ENCODE assay signal across 16 cellular contexts in genomic region chr1:232252719-232253118, GRCh38.
DNase-seq lines count a peak whose midpoint lies in the region; ATAC-seq and TF ChIP-seq lines count a peak whose summit lies in the region.
"Had no signal": no experiment of that assay in that cellular context is flagged by ENCODE, and none has a peak within 500 bp of the region (broad histone marks: within the 10 kb centered on the region; RNA-seq: fewer than 3 reads in every experiment).

No MANE protein-coding gene starts in this region.

- DNase-seq in ELF-1 (ENCODE audit: low read depth, low spot score): peak; percentile 42
- DNase-seq in endodermal cell: peak; percentile 66
- DNase-seq in T-helper 1 cell: no peak
- no peak for DNase-seq in amniotic stem cell (lab: John Stamatoyannopoulos, UW)
- DNase-seq in stimulated activated naive B cell treated with anti-CD40 and anti-IgM and Interleukin-4, amounts not matched to agents 10 μg/mL and 1 μg/mL and 100 μg/mL, for 72 hours: no peak
- DNase-seq: C1 segment of cervical spinal cord; Calu3; CD4-positive, alpha-beta T cell; DMS 273 treated with DMSO at 0.1 percent for 48 hours; DMS79 treated with DMSO at 0.1 percent for 48 hours; EL; GDM1 had no signal

- peaks cover 55% of the 10 kb centered on the region for H3K27me3 Mint-ChIP-seq in endodermal cell (ENCODE audit: insufficient read depth)
- H3K27me3 Mint-ChIP-seq in stimulated activated naive B cell treated with anti-CD40 and anti-IgM and Interleukin-4, amounts not matched to agents 10 μg/mL and 1 μg/mL and 100 μg/mL, for 72 hours: peaks cover 15 to 28% of the 10 kb centered on the region in 2 donors

- H3K27ac Mint-ChIP-seq in endodermal cell: no peak overlapping the region
- H3K27ac Mint-ChIP-seq in stimulated activated naive B cell treated with anti-CD40 and anti-IgM and Interleukin-4, amounts not matched to agents 10 μg/mL and 1 μg/mL and 100 μg/mL, for 72 hours: no peak overlapping the region
- H3K27ac Mint-ChIP-seq: B cell; CD4-positive, alpha-beta T cell had no signal

- no peaks in the 10 kb centered on the region for H3K9me3 Mint-ChIP-seq in endodermal cell
- H3K9me3 Mint-ChIP-seq in stimulated activated naive B cell treated with anti-CD40 and anti-IgM and Interleukin-4, amounts not matched to agents 10 μg/mL and 1 μg/mL and 100 μg/mL, for 72 hours: peaks cover 0 to 1% of the 10 kb centered on the region in 2 donors
- H3K9me3 Mint-ChIP-seq: CD4-positive, alpha-beta T cell had no signal

- no peak for ATAC-seq in HG03469 (IDR thresholded peaks at IDR 0.05; ENCODE audit: unreplicated experiment)
- ATAC-seq in stimulated activated naive B cell treated with anti-CD40 and anti-IgM and Interleukin-4, amounts not matched to agents 10 μg/mL and 1 μg/mL and 100 μg/mL, for 72 hours (replicated peaks): no peak

- peak overlapping the region; percentile 48 for H3K27ac ChIP-seq in HUES48 (ENCODE audit: low read depth, low read length)
- no peak overlapping the region for H3K27ac ChIP-seq in endodermal cell (ENCODE audit: low read depth, low read length)
- no peak overlapping the region for H3K27ac ChIP-seq in iPS-20b (ENCODE audit: low read length)

- peaks cover 100% of the 10 kb centered on the region for H3K27me3 ChIP-seq in HUES48 (ENCODE audit: control insufficient read depth, insufficient read depth, low read length)
- peaks cover 8% of the 10 kb centered on the region for H3K27me3 ChIP-seq in endodermal cell (ENCODE audit: control insufficient read depth, insufficient read depth, low read length, poor library complexity, severe bottlenecking)
- H3K27me3 ChIP-seq in iPS-20b (ENCODE audit: insufficient read depth, low read length): peaks cover 94% of the 10 kb centered on the region

- H3K4me1 Mint-ChIP-seq in endodermal cell: peaks cover 38% of the 10 kb centered on the region
- H3K4me1 Mint-ChIP-seq in stimulated activated naive B cell treated with anti-CD40 and anti-IgM and Interleukin-4, amounts not matched to agents 10 μg/mL and 1 μg/mL and 100 μg/mL, for 72 hours: no peaks in the 10 kb centered on the region
- H3K4me1 Mint-ChIP-seq: B cell had no signal

- H3K4me3 ChIP-seq in HUES48 (ENCODE audit: low read depth, low read length) (0 out of 2 replicates have a peak overlapping the region, but pooled peaks have one; percentile 10), endodermal cell (ENCODE audit: low read length) (peak overlapping the region; percentile 18), iPS-20b (ENCODE audit: low read length) (peak overlapping the region; percentile 47)

- peaks cover 26% of the 10 kb centered on the region for H3K4me1 ChIP-seq in HUES48 (ENCODE audit: control insufficient read depth, insufficient read depth, low read length)
- H3K4me1 ChIP-seq in endodermal cell (ENCODE audit: control insufficient read depth, insufficient read depth, low read length): peaks cover 8% of the 10 kb centered on the region
- H3K4me1 ChIP-seq in iPS-20b (ENCODE audit: insufficient read depth, low read length): peaks cover 38% of the 10 kb centered on the region; the same call in 1 of the 2 replicates

- H3K36me3 ChIP-seq in HUES48 (ENCODE audit: control insufficient read depth, insufficient read depth, low read length) (no peaks in the 10 kb centered on the region), endodermal cell (ENCODE audit: control insufficient read depth, insufficient read depth, low read length) (no peaks in the 10 kb centered on the region), iPS-20b (ENCODE audit: insufficient read depth, low read depth, low read length) (no peaks in the 10 kb centered on the region)

- H3K9me3 ChIP-seq in HUES48 (ENCODE audit: control insufficient read depth, insufficient read depth, low read length) (no peaks in the 10 kb centered on the region), endodermal cell (ENCODE audit: control insufficient read depth, low read length) (no peaks in the 10 kb centered on the region), iPS-20b (ENCODE audit: insufficient read depth, low read depth, low read length) (no peaks in the 10 kb centered on the region)

- TF ChIP-seq CTCF in endodermal cell (conservative IDR thresholded peaks at IDR 0.05): no peak

- H3K9ac ChIP-seq in HUES48 (ENCODE audit: low read depth, low read length): no peak overlapping the region
- H3K9ac ChIP-seq in endodermal cell (ENCODE audit: extremely low read depth, low read length, poor library complexity, severe bottlenecking): no peak overlapping the region
- H3K9ac ChIP-seq in iPS-20b (ENCODE audit: low read depth, low read length): 0 out of 2 replicates have a peak overlapping the region, but pooled peaks have one; percentile 5

- 49 to 50% methylated on average over 3 to 8 of the region's 8 CpGs for WGBS in endodermal cell (ENCODE audit: insufficient coverage in 1 of 2, insufficient read length in 1 of 2), 2 experiments

- no peaks in the 10 kb centered on the region for H3K36me3 Mint-ChIP-seq in endodermal cell (ENCODE audit: low read depth)
- no peaks in the 10 kb centered on the region for H3K36me3 Mint-ChIP-seq in stimulated activated naive B cell treated with anti-CD40 and anti-IgM and Interleukin-4, amounts not matched to agents 10 μg/mL and 1 μg/mL and 100 μg/mL, for 72 hours

- no peak overlapping the region for H3K4me3 Mint-ChIP-seq in endodermal cell
- no peak overlapping the region for H3K4me3 Mint-ChIP-seq in stimulated activated naive B cell treated with anti-CD40 and anti-IgM and Interleukin-4, amounts not matched to agents 10 μg/mL and 1 μg/mL and 100 μg/mL, for 72 hours
- H3K4me3 Mint-ChIP-seq: B cell; CD4-positive, alpha-beta T cell had no signal

Comparison
In these comparisons a context has a peak if more than half of its experiments do, and no peak if none do; other contexts are left out.
1. DNase-seq: peak in ELF-1 (single experiment) and endodermal cell (single experiment); none in T-helper 1 cell (0 of 5), amniotic stem cell (single experiment) and stimulated activated naive B cell treated with anti-CD40 and anti-IgM and Interleukin-4, amounts not matched to agents 10 μg/mL and 1 μg/mL and 100 μg/mL, for 72 hours (single experiment).
2. Peak in every context shown above with its lines, with median percentiles within 50 percentile points of each other: H3K4me3 ChIP-seq.